ENCODE assay signal across 8 cellular contexts in the genomic region with DNA sequence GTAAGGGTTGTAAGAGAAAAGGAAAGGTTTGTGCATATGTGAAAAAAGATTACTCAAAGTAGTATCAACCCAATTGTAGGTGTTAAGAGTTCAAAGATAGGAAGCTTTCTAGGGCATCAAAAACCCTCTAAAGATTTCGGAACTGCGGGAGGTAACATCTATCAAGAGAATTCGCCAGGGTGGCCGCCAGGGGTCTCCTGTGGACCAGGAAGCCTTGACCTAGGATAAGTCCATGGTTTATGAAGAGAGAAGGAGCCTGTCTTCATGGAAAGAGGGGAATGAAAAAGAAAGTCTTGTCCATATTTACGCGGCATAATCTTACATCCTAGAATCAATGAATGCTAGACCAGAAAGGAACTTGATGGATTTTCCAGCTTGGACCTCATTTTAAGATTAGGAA.
DNase-seq lines count a peak whose midpoint lies in the region; ATAC-seq, FAIRE-seq and TF ChIP-seq lines count a peak whose summit lies in the region.

No MANE protein-coding gene starts in this region.

- H3K9me1 ChIP-seq in keratinocyte (ENCODE audit: control insufficient read depth, extremely low read depth, insufficient read depth, low read length): no peaks in the 10 kb centered on the region

- H3K27ac ChIP-seq in keratinocyte (ENCODE audit: control insufficient read depth, insufficient read depth, low read length) (no peak overlapping the region), thyroid gland (no peak overlapping the region)

- FAIRE-seq in keratinocyte (lab: Jason Lieb, UNC): no peak

- H3K4me3 ChIP-seq in adipocyte (ENCODE audit: low read length) (no peak overlapping the region), keratinocyte (ENCODE audit: control insufficient read depth in 2 of 3, extremely low read depth in 1 of 3, insufficient read depth in 2 of 3, low read depth in 1 of 3, low read length in 3 of 3) (no peak overlapping the region), thyroid gland (replicated peaks in 1 of 3) (no peak overlapping the region)

- intact Hi-C loops in thyroid gland (cut with DNase I): no loop called here

- ATAC-seq in GM21619 (IDR thresholded peaks at IDR 0.05; ENCODE audit: unreplicated experiment): peak; percentile 70

- no peak overlapping the region for H3K4me2 ChIP-seq in keratinocyte (ENCODE audit: control insufficient read depth, extremely low read depth, insufficient read depth, low read depth, low read length)

- H3K9me3 ChIP-seq in adipocyte (ENCODE audit: control insufficient read depth, low read length) (no peaks in the 10 kb centered on the region), keratinocyte (ENCODE audit: control insufficient read depth, low read depth, low read length) (no peaks in the 10 kb centered on the region), thyroid gland (no peaks in the 10 kb centered on the region)

- H3K36me3 ChIP-seq in adipocyte (ENCODE audit: control insufficient read depth, insufficient read depth, low read length, severe bottlenecking): no peaks in the 10 kb centered on the region
- no peaks in the 10 kb centered on the region for H3K36me3 ChIP-seq in keratinocyte (ENCODE audit: control insufficient read depth in 2 of 2, extremely low read depth in 1 of 2, insufficient read depth in 2 of 2, low read length in 2 of 2)
- H3K36me3 ChIP-seq in thyroid gland: no peaks in the 10 kb centered on the region

- H3K27me3 ChIP-seq in adipocyte (replicated peaks; ENCODE audit: control insufficient read depth, insufficient read depth, low read length) (peaks cover 3% of the 10 kb centered on the region), keratinocyte (ENCODE audit: control insufficient read depth, extremely low read depth, insufficient read depth, low read length) (peaks cover 9% of the 10 kb centered on the region), thyroid gland (no peaks in the 10 kb centered on the region)

- 39 to 47% methylated on average over 6 of the region's 6 CpGs for WGBS in thyroid gland, 2 donors

- H4K20me1 ChIP-seq in keratinocyte (ENCODE audit: control insufficient read depth, extremely low read depth, insufficient read depth, low read length): no peaks in the 10 kb centered on the region

- no peaks in the 10 kb centered on the region for H3K79me2 ChIP-seq in keratinocyte (ENCODE audit: control insufficient read depth, insufficient read depth, low read length)

- DNase-seq in Caki2 (ENCODE audit: low read depth) (peak; percentile 37), NCI-H2107 (lab: John Stamatoyannopoulos, UW) (peak; percentile 8), adipocyte (ENCODE audit: low read depth) (peak; percentile 59), keratinocyte (ENCODE audit: low read depth, low spot score) (no peak), thyroid gland (peak; percentile 22 to 40), activated gamma-delta T cell treated with Interleukin-2 at 50 U/mL for 16 hours (no peak)
- no peak for DNase-seq in stimulated activated naive CD4-positive, alpha-beta T cell treated with Interleukin-2 at 50 U/mL for 16 hours (lab: John Stamatoyannopoulos, UW)

- TF ChIP-seq CTCF in keratinocyte (optimal IDR thresholded peaks at IDR 0.05 in 1 of 3, IDR thresholded peaks at IDR 0.05 in 1 of 3, conservative IDR thresholded peaks at IDR 0.05 in 1 of 3; ENCODE audit: extremely low read depth in 1 of 3, insufficient read depth in 2 of 3, low read length in 3 of 3) (peak; percentile 56 to 67 (median 64)), thyroid gland (IDR thresholded peaks at IDR 0.05) (peak in 3 of 6 experiments; percentile 26 to 36 (median 28))

- no peak overlapping the region for H2AFZ ChIP-seq in keratinocyte (ENCODE audit: control insufficient read depth, low read length)

- H3K4me1 ChIP-seq in adipocyte (ENCODE audit: control insufficient read depth, insufficient read depth, low read length) (peaks cover 29% of the 10 kb centered on the region), keratinocyte (ENCODE audit: control insufficient read depth, extremely low read depth, insufficient read depth, low read length) (peaks cover 11% of the 10 kb centered on the region), thyroid gland (no peaks in the 10 kb centered on the region)

- no peak for TF ChIP-seq POLR2A in thyroid gland (IDR thresholded peaks at IDR 0.05)

- in situ Hi-C loops in Caki2 (cut with HindIII; ENCODE audit: low pct_unique_long_range_greater_than_20kb, low sequenced_read_pairs): no loop called here

- H3K9ac ChIP-seq in adipocyte (ENCODE audit: low read length) (no peak overlapping the region), keratinocyte (ENCODE audit: control insufficient read depth, extremely low read depth, insufficient read depth, low read length) (no peak overlapping the region)

- dilution Hi-C loops in keratinocyte (cut with MboI; ENCODE audit: extremely low pct_ligation_motif_present, low sequenced_read_pairs): no loop called here

Comparison
In these comparisons a context has a peak if more than half of its experiments do, and no peak if none do; other contexts are left out.
1. DNase-seq: peak in Caki2 (single experiment), NCI-H2107 (single experiment), adipocyte (single experiment) and thyroid gland (2 of 2); none in keratinocyte (single experiment), activated gamma-delta T cell treated with Interleukin-2 at 50 U/mL for 16 hours (single experiment) and stimulated activated naive CD4-positive, alpha-beta T cell treated with Interleukin-2 at 50 U/mL for 16 hours (single experiment).